In genomic region chr6:12263403-12263802, GRCh38 we compare ENCODE assay signal across 31 cellular contexts. TPM values are rescaled to one million over a fixed set of nuclear protein-coding genes. Genes with fewer than 3 reads are reported as not detected.
"Had no signal": no experiment of that assay in that cellular context is flagged by ENCODE, and none has a peak within 500 bp of the region (broad histone marks: within the 10 kb centered on the region; RNA-seq: fewer than 3 reads in every experiment).

No MANE protein-coding gene starts in this region.

- H3K36me3 Mint-ChIP-seq: activated CD4-positive, alpha-beta memory T cell treated with anti-CD3 and anti-CD28 coated beads for 36 hours; activated CD8-positive, alpha-beta memory T cell treated with anti-CD3 and anti-CD28 coated beads, Interleukin-2, amount 10 ng/mL, durations not matched to agents 7 days and 5 days; activated naive CD4-positive, alpha-beta T cell treated with anti-CD3 and anti-CD28 coated beads, Interleukin-2, amount 50 U/mL, for 24 hours; activated naive CD8-positive, alpha-beta T cell treated with anti-CD3 and anti-CD28 coated beads for 36 hours; brain had no signal

- H3K9me3 ChIP-seq: ascending aorta, breast epithelium, colonic mucosa, esophagus squamous epithelium, gastroesophageal sphincter had no signal

- FAIRE-seq: endometrium, endothelial cell of umbilical vein had no signal

- H3K9me3 Mint-ChIP-seq: activated CD4-positive, alpha-beta memory T cell treated with anti-CD3 and anti-CD28 coated beads for 36 hours; activated naive CD4-positive, alpha-beta T cell treated with anti-CD3 and anti-CD28 coated beads for 36 hours; activated naive CD4-positive, alpha-beta T cell treated with anti-CD3 and anti-CD28 coated beads, Interleukin-2, amount 50 U/mL, for 24 hours; activated naive CD8-positive, alpha-beta T cell treated with anti-CD3 and anti-CD28 coated beads for 36 hours; activated T-helper 2 cell treated with anti-CD3 and anti-CD28 coated beads, Interferon-gamma antibody, Interleukin-2, Interleukin-4, amounts not matched to agents 10 μg/mL and 5 μg/mL and 100 μg/mL, durations not matched to agents 14 hours and 24 hours and 36 hours had no signal

- H3K4me1 ChIP-seq: ascending aorta, breast epithelium, colonic mucosa, esophagus squamous epithelium, gastroesophageal sphincter had no signal

- H3K27me3 ChIP-seq: ascending aorta, breast epithelium, cardiac muscle cell, colonic mucosa, esophagus squamous epithelium, gastroesophageal sphincter had no signal

- ATAC-seq: activated CD4-positive, alpha-beta T cell treated with anti-CD3 and anti-CD28 coated beads for 36 hours; activated CD8-positive, alpha-beta memory T cell treated with anti-CD3 and anti-CD28 coated beads, Interleukin-2, amount 10 ng/mL, durations not matched to agents 7 days and 5 days; activated CD8-positive, alpha-beta T cell treated with anti-CD3 and anti-CD28 coated beads, Interleukin-2, amount 10 ng/mL, durations not matched to agents 7 days and 5 days; gastroesophageal sphincter had no signal

- H3K27ac ChIP-seq: ascending aorta, breast epithelium, cardiac muscle cell, epithelial cell of prostate, esophagus squamous epithelium, gastroesophageal sphincter had no signal

- H3K27ac Mint-ChIP-seq: activated CD4-positive, alpha-beta memory T cell treated with anti-CD3 and anti-CD28 coated beads for 36 hours; activated CD4-positive, alpha-beta T cell treated with anti-CD3 and anti-CD28 coated beads for 36 hours; activated CD4-positive, alpha-beta T cell treated with anti-CD3 and anti-CD28 coated beads, Interleukin-2, amount 10 ng/mL, durations not matched to agents 24 days and 14 days; activated CD8-positive, alpha-beta memory T cell treated with anti-CD3 and anti-CD28 coated beads, Interleukin-2, amount 10 ng/mL, durations not matched to agents 7 days and 5 days; activated CD8-positive, alpha-beta T cell treated with anti-CD3 and anti-CD28 coated beads, Interleukin-2, amount 10 ng/mL, durations not matched to agents 7 days and 5 days; activated naive CD4-positive, alpha-beta T cell treated with anti-CD3 and anti-CD28 coated beads for 36 hours; activated naive CD4-positive, alpha-beta T cell treated with anti-CD3 and anti-CD28 coated beads, Interleukin-2, amount 50 U/mL, for 24 hours; activated naive CD8-positive, alpha-beta T cell treated with anti-CD3 and anti-CD28 coated beads for 36 hours; activated T-helper 1 cell treated with anti-CD3 and anti-CD28 coated beads, Interleukin-12 subunit alpha, Interleukin-12 subunit beta, Interleukin-2, Interleukin-4 antibody, amounts not matched to agents 30 ng/mL and 10 ng/mL and 1 ng/mL, durations not matched to agents 14 hours and 24 hours and 36 hours; activated T-helper 2 cell treated with anti-CD3 and anti-CD28 coated beads, Interferon-gamma antibody, Interleukin-2, Interleukin-4, amounts not matched to agents 10 μg/mL and 5 μg/mL and 100 μg/mL, durations not matched to agents 14 hours and 24 hours and 36 hours; brain had no signal

- H3K4me3 Mint-ChIP-seq: activated CD4-positive, alpha-beta memory T cell treated with anti-CD3 and anti-CD28 coated beads for 36 hours; activated CD4-positive, alpha-beta T cell treated with anti-CD3 and anti-CD28 coated beads for 36 hours; activated CD4-positive, alpha-beta T cell treated with anti-CD3 and anti-CD28 coated beads, Interleukin-2, amount 10 ng/mL, durations not matched to agents 24 days and 14 days; activated CD8-positive, alpha-beta memory T cell treated with anti-CD3 and anti-CD28 coated beads, Interleukin-2, amount 10 ng/mL, durations not matched to agents 7 days and 5 days; activated CD8-positive, alpha-beta T cell treated with anti-CD3 and anti-CD28 coated beads, Interleukin-2, amount 10 ng/mL, durations not matched to agents 7 days and 5 days; activated naive CD4-positive, alpha-beta T cell treated with anti-CD3 and anti-CD28 coated beads for 36 hours; activated naive CD4-positive, alpha-beta T cell treated with anti-CD3 and anti-CD28 coated beads, Interleukin-2, amount 50 U/mL, for 24 hours; activated naive CD8-positive, alpha-beta T cell treated with anti-CD3 and anti-CD28 coated beads for 36 hours; activated T-helper 1 cell treated with anti-CD3 and anti-CD28 coated beads, Interleukin-12 subunit alpha, Interleukin-12 subunit beta, Interleukin-2, Interleukin-4 antibody, amounts not matched to agents 30 ng/mL and 10 ng/mL and 1 ng/mL, durations not matched to agents 14 hours and 24 hours and 36 hours; brain had no signal

- H3K27me3 Mint-ChIP-seq: activated CD4-positive, alpha-beta memory T cell treated with anti-CD3 and anti-CD28 coated beads for 36 hours; activated naive CD4-positive, alpha-beta T cell treated with anti-CD3 and anti-CD28 coated beads, Interleukin-2, amount 50 U/mL, for 24 hours; brain had no signal

- DNase-seq: activated CD4-positive, alpha-beta memory T cell treated with anti-CD3 and anti-CD28 coated beads for 36 hours; activated CD4-positive, alpha-beta T cell treated with anti-CD3 and anti-CD28 coated beads for 36 hours; activated CD4-positive, alpha-beta T cell treated with anti-CD3 and anti-CD28 coated beads, Interleukin-2, amount 10 ng/mL, durations not matched to agents 24 days and 14 days; activated CD4-positive, CD25-positive, alpha-beta regulatory T cell; activated CD4-positive, CD25-positive, alpha-beta regulatory T cell treated with anti-CD3 and anti-CD28 coated beads, Interleukin-2, amount 50 U/mL, for 72 hours; activated CD8-positive, alpha-beta memory T cell treated with anti-CD3 and anti-CD28 coated beads, Interleukin-2, amount 10 ng/mL, durations not matched to agents 7 days and 5 days; activated CD8-positive, alpha-beta memory T cell treated with anti-CD3 and anti-CD28 coated beads, Interleukin-2, amount 50 U/mL, for 4 hours; activated CD8-positive, alpha-beta T cell treated with anti-CD3 and anti-CD28 coated beads, Interleukin-2, amount 10 ng/mL, durations not matched to agents 7 days and 5 days; activated effector memory CD4-positive, alpha-beta T cell treated with anti-CD3 and anti-CD28 coated beads, Interleukin-2, amount 50 U/mL, for 16 hours; activated naive CD4-positive, alpha-beta T cell treated with anti-CD3 and anti-CD28 coated beads for 36 hours; activated naive CD8-positive, alpha-beta T cell treated with anti-CD3 and anti-CD28 coated beads for 36 hours; activated T-cell treated with anti-CD3 and anti-CD28 coated beads, Interleukin-2, amount 50 U/mL, for 1 hour; activated T-cell treated with anti-CD3 and anti-CD28 coated beads, Interleukin-2, amount 50 U/mL, for 48 hours; central memory CD4-positive, alpha-beta T cell; cerebellar nuclear complex; colonic mucosa; effector CD8-positive, alpha-beta T cell; esophagus squamous epithelium; foreskin melanocyte; T-helper 2 cell had no signal

- H3K4me3 ChIP-seq: ascending aorta, breast epithelium, cardiac muscle cell, colonic mucosa, esophagus squamous epithelium, gastroesophageal sphincter had no signal

- H3K4me1 Mint-ChIP-seq: brain had no signal

- H3K36me3 ChIP-seq: ascending aorta, breast epithelium, cardiac muscle cell, colonic mucosa, esophagus squamous epithelium, gastroesophageal sphincter had no signal

RNA-seq across cellular contexts. Expression of gene EDN1, which starts 26.8 kb away (rescaled TPM):
- total RNA-seq: activated CD4-positive, alpha-beta memory T cell treated with anti-CD3 and anti-CD28 coated beads for 36 hours; activated CD4-positive, alpha-beta T cell treated with anti-CD3 and anti-CD28 coated beads for 36 hours; activated CD8-positive, alpha-beta memory T cell treated with anti-CD3 and anti-CD28 coated beads, Interleukin-2, amount 10 ng/mL, durations not matched to agents 7 days and 5 days; activated CD8-positive, alpha-beta T cell treated with anti-CD3 and anti-CD28 coated beads, Interleukin-2, amount 10 ng/mL, durations not matched to agents 7 days and 5 days; activated naive CD8-positive, alpha-beta T cell treated with anti-CD3 and anti-CD28 coated beads for 36 hours had no signal
